In the genomic region with DNA sequence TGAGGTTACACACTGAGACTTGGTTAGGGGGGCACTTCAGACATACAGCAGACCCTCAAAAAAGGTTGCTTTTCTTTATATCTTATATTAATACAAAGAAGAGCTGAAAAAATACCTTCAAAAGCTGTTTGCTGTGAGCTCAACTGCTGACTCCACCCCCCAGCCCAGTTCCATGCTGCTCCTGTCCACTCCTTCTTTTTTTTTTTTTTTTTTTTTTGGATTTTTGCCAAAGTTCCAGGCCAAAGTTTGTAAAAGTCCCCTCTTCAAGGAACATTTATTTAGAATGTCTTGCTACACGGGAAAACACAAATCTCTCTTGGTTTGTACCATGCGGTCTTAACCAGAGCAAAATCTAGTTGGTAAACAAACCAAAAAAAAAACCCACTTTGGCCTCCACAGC, we compare ENCODE assay signal across 18 cellular contexts.
A peak's percentile ranks its signal among the peaks of the same experiment; 100 is the strongest.
DNase-seq lines count a peak whose midpoint lies in the region; ATAC-seq, FAIRE-seq and TF ChIP-seq lines count a peak whose summit lies in the region.
"Had no signal": no experiment of that assay in that cellular context is flagged by ENCODE, and none has a peak within 500 bp of the region (broad histone marks: within the 10 kb centered on the region; RNA-seq: fewer than 3 reads in every experiment).

No MANE protein-coding gene starts in this region.

- WGBS in hepatocyte (ENCODE audit: low lambda C conversion rate, missing lambda C conversion rate) = 53% methylated on average over 2 of the region's 2 CpGs
- WGBS in small intestine, 3 donors = 24 to 30% (median 27%) methylated on average over 2 of the region's 2 CpGs

- FAIRE-seq in small intestine (lab: Jason Lieb, UNC) = no peak

- intact Hi-C loops in Caco-2 (cut with micrococcal nuclease; ENCODE audit: unreplicated experiment) = no loop called here

- no peaks in the 10 kb centered on the region for H3K79me2 ChIP-seq in hepatocyte

- H4K20me1 ChIP-seq in hepatocyte (ENCODE audit: insufficient read depth, poor library complexity, severe bottlenecking) = no peaks in the 10 kb centered on the region

- no peak overlapping the region for H2AFZ ChIP-seq in hepatocyte

- H3K36me3 ChIP-seq in hepatocyte (replicated peaks; ENCODE audit: insufficient read depth, low read depth) (no peaks in the 10 kb centered on the region), small intestine (ENCODE audit: control insufficient read depth in 2 of 2, insufficient read depth in 2 of 2, low read length in 2 of 2) (no peaks in the 10 kb centered on the region), Caco-2 (ENCODE audit: control insufficient read depth, insufficient read depth, low read length) (no peaks in the 10 kb centered on the region)
- H3K36me3 ChIP-seq: gastroesophageal sphincter had no signal

- CTCF ChIA-PET in Caco-2 (lab: Charles Lee) = interaction anchor here (0.7 kb wide), 1 partner anchor 140 kb away, joined by 3 read pairs; no protein-coding TSS in a partner anchor

- no peak for TF ChIP-seq CTCF in hepatocyte (IDR thresholded peaks at IDR 0.05; ENCODE audit: poor library complexity)
- no peak for TF ChIP-seq CTCF in Caco-2 (IDR thresholded peaks at IDR 0.05; ENCODE audit: insufficient read depth in 1 of 2, low read depth in 1 of 2, low read length in 1 of 2, severe bottlenecking in 1 of 2, unreplicated experiment in 1 of 2)

- H3K9me3 ChIP-seq in hepatocyte (ENCODE audit: low read depth) (no peaks in the 10 kb centered on the region), small intestine (ENCODE audit: control insufficient read depth, low read depth) (no peaks in the 10 kb centered on the region), Caco-2 (no peaks in the 10 kb centered on the region)
- H3K9me3 ChIP-seq: gastroesophageal sphincter had no signal

- H3K9me2 ChIP-seq in hepatocyte (replicated peaks; ENCODE audit: insufficient read depth) = no peaks in the 10 kb centered on the region

- no TSS peak for BruUV-seq in Caco-2 (replicated peaks; lab: Mats Ljungman, UMichigan)

- DNase-seq in DMS53 (lab: John Stamatoyannopoulos, UW) (peak; percentile 25), DMS53 treated with DMSO at 0.1 percent for 48 hours (lab: John Stamatoyannopoulos, UW; ENCODE audit: unreplicated experiment) (no peak), amniotic epithelial cell (ENCODE audit: low read depth) (peak; percentile 37), hepatocyte (ENCODE audit: low spot score) (peak; percentile 46), small intestine (peak; percentile 36), Caco-2 (no peak)
- DNase-seq: 8988T; activated CD4-positive, alpha-beta T cell treated with anti-CD3 and anti-CD28 coated beads for 4 hours; activated T-cell treated with anti-CD3 and anti-CD28 coated beads, Interleukin-2, amount 50 U/mL, for 4 hours; anterior cingulate cortex; Calu3; effector CD4-positive, alpha-beta T cell; NCI-H2171; stimulated activated CD4-positive, alpha-beta T cell treated with anti-CD3 and anti-CD28 coated beads, Interleukin-12 subunit alpha, Interleukin-12 subunit beta, amount 100 ng/mL, for 4 hours; T-helper 17 cell had no signal

- H3K4me2 ChIP-seq in hepatocyte = no peak overlapping the region

- no peak overlapping the region for H3K4me3 ChIP-seq in hepatocyte
- no peak overlapping the region for H3K4me3 ChIP-seq in small intestine (ENCODE audit: low read depth in 1 of 2, low read length in 2 of 2)
- no peak overlapping the region for H3K4me3 ChIP-seq in Caco-2 (ENCODE audit: low read depth, low read length)
- H3K4me3 ChIP-seq: gastroesophageal sphincter had no signal

- POLR2A ChIA-PET in Caco-2 (lab: Charles Lee) = interaction anchor here (0.6 kb wide), 1 partner anchor 16 kb away, joined by 3 read pairs; no protein-coding TSS in a partner anchor

- no peak overlapping the region for H3K27ac ChIP-seq in hepatocyte
- H3K27ac ChIP-seq in small intestine (ENCODE audit: low read depth in 1 of 2, low read length in 1 of 2) = no peak overlapping the region
- H3K27ac ChIP-seq: gastroesophageal sphincter had no signal

- no peak overlapping the region for H3K27ac Mint-ChIP-seq in Caco-2 (ENCODE audit: unreplicated experiment)
- H3K27ac Mint-ChIP-seq: T-helper 17 cell had no signal

- H3K36me3 Mint-ChIP-seq in Caco-2 (ENCODE audit: insufficient read depth, unreplicated experiment) = no peaks in the 10 kb centered on the region

- ATAC-seq in HG02852 (IDR thresholded peaks at IDR 0.05; ENCODE audit: unreplicated experiment) = no peak
- ATAC-seq in HG03039 (IDR thresholded peaks at IDR 0.05; ENCODE audit: unreplicated experiment) = no peak
- ATAC-seq: activated T-cell treated with anti-CD3 and anti-CD28 coated beads, Interleukin-2, amount 50 U/mL, for 4 hours; gastroesophageal sphincter; T-helper 17 cell had no signal

- H3K27me3 ChIP-seq in hepatocyte (no peaks in the 10 kb centered on the region), small intestine (ENCODE audit: control insufficient read depth in 2 of 2, insufficient read depth in 2 of 2, low read length in 2 of 2) (no peaks in the 10 kb centered on the region), Caco-2 (replicated peaks; ENCODE audit: control insufficient read depth, insufficient read depth, low read length) (no peaks in the 10 kb centered on the region)
- H3K27me3 ChIP-seq: gastroesophageal sphincter had no signal

- peaks cover 10% of the 10 kb centered on the region for H3K4me1 Mint-ChIP-seq in Caco-2 (ENCODE audit: low read depth, unreplicated experiment)
- H3K4me1 Mint-ChIP-seq: T-helper 17 cell had no signal

- no peaks in the 10 kb centered on the region for H3K9me3 Mint-ChIP-seq in Caco-2 (ENCODE audit: unreplicated experiment)
- H3K9me3 Mint-ChIP-seq: activated T-cell treated with anti-CD3 and anti-CD28 coated beads, Interleukin-2, amount 50 U/mL, for 4 hours had no signal

- H3K4me1 ChIP-seq in hepatocyte (ENCODE audit: insufficient read depth) (no peaks in the 10 kb centered on the region), small intestine (ENCODE audit: control insufficient read depth in 2 of 2, insufficient read depth in 1 of 2, low read depth in 1 of 2, low read length in 1 of 2) (no peaks in the 10 kb centered on the region), Caco-2 (0 out of 2 replicates have a peak, but pooled peaks cover 6% of the 10 kb centered on the region)

- H3K27me3 Mint-ChIP-seq in Caco-2 (ENCODE audit: insufficient read depth, unreplicated experiment) = no peaks in the 10 kb centered on the region

- no peak overlapping the region for H3K4me3 Mint-ChIP-seq in Caco-2 (ENCODE audit: unreplicated experiment)
- H3K4me3 Mint-ChIP-seq: activated T-cell treated with anti-CD3 and anti-CD28 coated beads, Interleukin-2, amount 50 U/mL, for 4 hours; T-helper 17 cell had no signal

Comparison
In these comparisons a context has a peak if more than half of its experiments do, and no peak if none do; other contexts are left out.
1. DNase-seq: peak in DMS53 (single experiment), amniotic epithelial cell (single experiment), hepatocyte (single experiment) and small intestine (single experiment); none in DMS53 treated with DMSO at 0.1 percent for 48 hours (single experiment) and Caco-2 (0 of 2).